In the genomic region with DNA sequence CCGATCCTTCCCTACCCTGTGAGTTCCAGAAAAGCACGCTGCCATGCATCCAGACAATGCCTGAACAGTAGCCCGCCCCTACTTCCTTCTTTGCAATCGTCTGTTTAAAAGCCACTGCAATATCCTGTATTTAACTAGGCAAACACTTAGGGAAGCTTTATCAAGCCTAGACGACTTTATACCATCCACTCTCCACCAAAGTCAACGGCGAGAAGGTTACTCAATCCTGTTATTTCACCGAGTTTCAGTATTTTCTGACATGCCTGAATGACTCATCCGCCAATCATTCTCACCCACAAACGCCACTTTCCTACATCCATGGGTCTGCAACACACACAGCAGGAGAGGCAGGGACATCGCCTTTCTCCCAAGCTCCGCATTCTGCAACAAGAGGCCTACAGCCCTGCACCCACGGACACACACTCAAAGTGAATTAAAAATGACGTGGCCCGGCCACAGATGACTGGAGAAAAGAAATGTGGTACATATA, we compare ENCODE assay signal across 9 cellular contexts. TPM values are rescaled to one million over a fixed set of nuclear protein-coding genes. Genes with fewer than 3 reads are reported as not detected.
DNase-seq lines count a peak whose midpoint lies in the region; ATAC-seq and TF ChIP-seq lines count a peak whose summit lies in the region.
"Had no signal": no experiment of that assay in that cellular context is flagged by ENCODE, and none has a peak within 500 bp of the region (broad histone marks: within the 10 kb centered on the region; RNA-seq: fewer than 3 reads in every experiment).

No MANE protein-coding gene starts in this region.

- no peak overlapping the region for H2BK5ac ChIP-seq in neuronal stem cell (ENCODE audit: low read length)

- H2AK5ac ChIP-seq in neuronal stem cell (ENCODE audit: low read depth, low read length) = no peak overlapping the region

- no peak overlapping the region for H2BK12ac ChIP-seq in neuronal stem cell (ENCODE audit: low read length)

- H3K14ac ChIP-seq in neuronal stem cell (ENCODE audit: low read length) = no peak overlapping the region

- H3K9me3 ChIP-seq in neuronal stem cell (replicated peaks in 1 of 2; ENCODE audit: control insufficient read depth in 2 of 2, insufficient read depth in 1 of 2, low read depth in 1 of 2, low read length in 2 of 2) = peaks cover 0 to 19% of the 10 kb centered on the region in 2 donors

- H3K27ac ChIP-seq in brain microvascular endothelial cell (peak overlapping the region; percentile 44), neuronal stem cell (replicated peaks; ENCODE audit: low read length) (no peak overlapping the region)

- H4K8ac ChIP-seq in neuronal stem cell (ENCODE audit: low read depth, low read length) = no peak overlapping the region

- no peak for TF ChIP-seq POLR2A in NB4 (IDR thresholded peaks at IDR 0.05; ENCODE audit: extremely low read depth, insufficient read length)

- ATAC-seq in HG02870 (IDR thresholded peaks at IDR 0.05; ENCODE audit: unreplicated experiment) = no peak
- ATAC-seq in GM21447 (IDR thresholded peaks at IDR 0.05; ENCODE audit: unreplicated experiment) = no peak

- TF ChIP-seq CTCF in NB4 (IDR thresholded peaks at IDR 0.05; ENCODE audit: low read depth, low read length) (no peak), brain microvascular endothelial cell (IDR thresholded peaks at IDR 0.05; ENCODE audit: low read depth, low read length, missing control alignments) (no peak)

- H2BK120ac ChIP-seq in neuronal stem cell (ENCODE audit: low read depth, low read length) = no peak overlapping the region

- H3K27me3 ChIP-seq in brain microvascular endothelial cell (replicated peaks) (no peaks in the 10 kb centered on the region), neuronal stem cell (ENCODE audit: control insufficient read depth in 3 of 3, insufficient read depth in 3 of 3, low read depth in 1 of 3, low read length in 3 of 3) (no peaks in the 10 kb centered on the region)

- H3K4me2 ChIP-seq in neuronal stem cell (ENCODE audit: insufficient read depth, low read length, poor library complexity, severe bottlenecking) = no peak overlapping the region

- H3K4me3 ChIP-seq in NB4 (ENCODE audit: low read depth, low read length) (no peak overlapping the region), brain microvascular endothelial cell (ENCODE audit: low read depth, low read length) (no peak overlapping the region), neuronal stem cell (ENCODE audit: low read length in 2 of 2) (no peak overlapping the region)

- H3K4me1 ChIP-seq in neuronal stem cell (ENCODE audit: control insufficient read depth in 2 of 2, insufficient read depth in 1 of 2, low read depth in 1 of 2, low read length in 2 of 2) = peaks cover 8 to 20% of the 10 kb centered on the region in 2 donors

- DNase-seq in EL (peak; percentile 48), NB4 (ENCODE audit: low read depth) (peak; percentile 99), brain microvascular endothelial cell (peak; percentile 93), neuronal stem cell (ENCODE audit: low spot score) (no peak), NCI-H1930 (lab: John Stamatoyannopoulos, UW) (no peak), iPS-NIHi7 (ENCODE audit: extremely low spot score) (no peak)
- DNase-seq: NCI-H2171 treated with DMSO at 0.1 percent for 48 hours had no signal

- H4K91ac ChIP-seq in neuronal stem cell (ENCODE audit: low read depth, low read length, poor library complexity) = no peak overlapping the region

- no CpG with 5 or more reads among the region's 15 CpGs for WGBS in neuronal stem cell (ENCODE audit: extremely low coverage in 2 of 2, insufficient read length in 2 of 2, insufficient replicate concordance in 1 of 2), 2 donors

- H2AFZ ChIP-seq in neuronal stem cell (ENCODE audit: low read length) = peak overlapping the region; percentile 54

- H3K36me3 ChIP-seq in brain microvascular endothelial cell (replicated peaks) (no peaks in the 10 kb centered on the region), neuronal stem cell (replicated peaks in 1 of 2; ENCODE audit: control insufficient read depth in 2 of 2, insufficient read depth in 2 of 2, low read length in 2 of 2) (peaks cover 0 to 32% of the 10 kb centered on the region in 2 donors)

- H3K9ac ChIP-seq in neuronal stem cell (ENCODE audit: low read depth, low read length, poor library complexity) = no peak overlapping the region

- H3K23ac ChIP-seq in neuronal stem cell (ENCODE audit: low read depth, low read length, poor library complexity) = no peak overlapping the region

- peaks cover 6% of the 10 kb centered on the region for H3K79me1 ChIP-seq in neuronal stem cell (ENCODE audit: low read depth, low read length)

- H2BK15ac ChIP-seq in neuronal stem cell (ENCODE audit: low read length) = no peak overlapping the region

- no peak overlapping the region for H3K18ac ChIP-seq in neuronal stem cell (ENCODE audit: low read length)

- H3K4ac ChIP-seq in neuronal stem cell (ENCODE audit: low read length) = no peak overlapping the region

- in situ Hi-C loops in brain microvascular endothelial cell (cut with HindIII; ENCODE audit: low pct_ligation_motif_present, low sequenced_read_pairs) = no loop called here

RNA-seq across cellular contexts. Expression of a gene that starts 9.3 kb away (rescaled TPM):
- polyA plus RNA-seq in neuronal stem cell (2013, experiment 1 of 2) = 6.6 TPM
- polyA plus RNA-seq in neuronal stem cell (2013, experiment 2 of 2) = 7.3 TPM

Comparison
In these comparisons a context has a peak if more than half of its experiments do, and no peak if none do; other contexts are left out.
1. DNase-seq: peak in EL (single experiment), NB4 (single experiment) and brain microvascular endothelial cell (single experiment); none in neuronal stem cell (single experiment), NCI-H1930 (0 of 2) and iPS-NIHi7 (single experiment).